Comparison of ENCODE assay signal across 6 cellular contexts in the genomic region with DNA sequence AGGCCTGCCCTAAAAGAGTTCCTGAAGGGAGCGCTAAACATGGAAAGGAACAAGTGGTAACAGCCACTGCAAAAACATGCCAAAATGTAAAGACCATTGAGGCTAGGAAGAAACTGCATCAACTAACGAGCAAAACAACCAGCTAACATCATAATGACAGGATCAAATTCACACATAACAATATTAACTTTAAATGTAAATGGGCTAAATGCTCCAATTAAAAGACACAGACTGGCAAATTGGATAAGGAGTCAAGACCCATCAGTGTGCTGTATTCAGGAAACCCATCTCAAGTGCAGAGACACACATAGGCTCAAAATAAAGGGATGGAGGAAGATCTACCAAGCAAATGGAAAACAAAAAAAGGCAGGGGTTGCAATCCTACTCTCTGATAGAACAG. TPM values are rescaled to one million over a fixed set of nuclear protein-coding genes. Genes with fewer than 3 reads are reported as not detected.
"Had no signal": no experiment of that assay in that cellular context is flagged by ENCODE, and none has a peak within 500 bp of the region (broad histone marks: within the 10 kb centered on the region; RNA-seq: fewer than 3 reads in every experiment).

No MANE protein-coding gene starts in this region.

RNA-seq across cellular contexts. Expression of gene XKR3, which starts 57.3 kb away (rescaled TPM):
- total RNA-seq: GM23248, GM23338, H7, H9, HFFc6 had no signal
- polyA plus RNA-seq: GM23248, GM23338, H1 had no signal
